Comparison of ENCODE assay signal across 9 cellular contexts in genomic region chr19:4759388-4760284, GRCh38. TPM values are rescaled to one million over a fixed set of nuclear protein-coding genes. Genes with fewer than 3 reads are reported as not detected.
DNase-seq lines count a peak whose midpoint lies in the region; ATAC-seq and TF ChIP-seq lines count a peak whose summit lies in the region.
"Had no signal": no experiment of that assay in that cellular context is flagged by ENCODE, and none has a peak within 500 bp of the region (broad histone marks: within the 10 kb centered on the region; RNA-seq: fewer than 3 reads in every experiment).

No MANE protein-coding gene starts in this region.

- intact Hi-C loops in activated CD4-positive, alpha-beta T cell treated with anti-CD3 and anti-CD28 coated beads, Interleukin-2, amount 10 ng/mL, durations not matched to agents 24 days and 14 days (cut with micrococcal nuclease): no loop called here
- intact Hi-C loops in colonic mucosa (cut with DNase I): no loop called here

- H3K27me3 Mint-ChIP-seq in activated CD4-positive, alpha-beta T cell treated with anti-CD3 and anti-CD28 coated beads, Interleukin-2, amount 10 ng/mL, durations not matched to agents 24 days and 14 days: peaks cover 27% of the 10 kb centered on the region

- no peaks in the 10 kb centered on the region for H3K9me3 Mint-ChIP-seq in activated CD4-positive, alpha-beta T cell treated with anti-CD3 and anti-CD28 coated beads, Interleukin-2, amount 10 ng/mL, durations not matched to agents 24 days and 14 days

- H3K9me3 ChIP-seq in colonic mucosa: no peaks in the 10 kb centered on the region

- H3K36me3 ChIP-seq in colonic mucosa: no peaks in the 10 kb centered on the region
- H3K36me3 ChIP-seq in kidney epithelial cell (ENCODE audit: control insufficient read depth, insufficient read depth, low read length): no peaks in the 10 kb centered on the region

- H3K27ac ChIP-seq in colonic mucosa: no peak overlapping the region
- H3K27ac ChIP-seq: PC-9 had no signal

- H3K4me1 Mint-ChIP-seq in activated CD4-positive, alpha-beta T cell treated with anti-CD3 and anti-CD28 coated beads, Interleukin-2, amount 10 ng/mL, durations not matched to agents 24 days and 14 days: peaks cover 3% of the 10 kb centered on the region

- H3K9ac ChIP-seq in colonic mucosa (ENCODE audit: low read depth in 2 of 2, low read length in 2 of 2): peak overlapping the region; percentile 58 to 60

- H3K4me3 Mint-ChIP-seq in activated CD4-positive, alpha-beta T cell treated with anti-CD3 and anti-CD28 coated beads, Interleukin-2, amount 10 ng/mL, durations not matched to agents 24 days and 14 days: peak overlapping the region; percentile 66

- peak overlapping the region; percentile 33 for H3K4me3 ChIP-seq in colonic mucosa
- peak overlapping the region; percentile 31 for H3K4me3 ChIP-seq in kidney epithelial cell (ENCODE audit: low read depth, low read length)
- H3K4me3 ChIP-seq: PC-9 had no signal

- H3K4me1 ChIP-seq in colonic mucosa: peaks cover 5% of the 10 kb centered on the region

- ATAC-seq in HG02973 (IDR thresholded peaks at IDR 0.05; ENCODE audit: unreplicated experiment): peak; percentile 62
- ATAC-seq in HG02970 (IDR thresholded peaks at IDR 0.05; ENCODE audit: low FRiP score, unreplicated experiment): no peak

- no peaks in the 10 kb centered on the region for H3K27me3 ChIP-seq in colonic mucosa
- peaks cover 19% of the 10 kb centered on the region for H3K27me3 ChIP-seq in kidney epithelial cell (ENCODE audit: control insufficient read depth, insufficient read depth, low read length)

- in situ Hi-C loops in Caki2 (cut with HindIII; ENCODE audit: low pct_unique_long_range_greater_than_20kb, low sequenced_read_pairs): no loop called here

- H3K27ac Mint-ChIP-seq in activated CD4-positive, alpha-beta T cell treated with anti-CD3 and anti-CD28 coated beads, Interleukin-2, amount 10 ng/mL, durations not matched to agents 24 days and 14 days: no peak overlapping the region

- no peaks in the 10 kb centered on the region for H3K36me3 Mint-ChIP-seq in activated CD4-positive, alpha-beta T cell treated with anti-CD3 and anti-CD28 coated beads, Interleukin-2, amount 10 ng/mL, durations not matched to agents 24 days and 14 days (ENCODE audit: low read depth)

- TF ChIP-seq CTCF in colonic mucosa (IDR thresholded peaks at IDR 0.05): no peak
- no peak for TF ChIP-seq CTCF in kidney epithelial cell (IDR thresholded peaks at IDR 0.05; ENCODE audit: insufficient read depth, low read length, poor library complexity, severe bottlenecking)

- DNase-seq in Caki2 (ENCODE audit: low read depth): peak; percentile 87
- peak; percentile 96 for DNase-seq in NCI-H510A (lab: John Stamatoyannopoulos, UW)
- DNase-seq in activated CD4-positive, alpha-beta T cell treated with anti-CD3 and anti-CD28 coated beads, Interleukin-2, amount 10 ng/mL, durations not matched to agents 24 days and 14 days: peak; percentile 89
- DNase-seq in colonic mucosa: peak; percentile 91
- peak; percentile 72 for DNase-seq in kidney epithelial cell (ENCODE audit: low read depth)
- DNase-seq in stimulated activated CD4-positive, alpha-beta T cell treated with anti-CD3 and anti-CD28 coated beads, Interleukin-12 subunit alpha, Interleukin-12 subunit beta, amount 100 ng/mL, for 4 hours: peak; percentile 45

RNA-seq across cellular contexts. Expression of gene FEM1A, which starts 31.9 kb away (rescaled TPM):
- 10.5 and 13.3 TPM in 2 replicates for total RNA-seq in Caki2 (2014; rRNA removed; shearing (Covaris generic); ENCODE audit: low replicate concordance)
- 22.9 and 23.3 TPM in 2 replicates for total RNA-seq in activated CD4-positive, alpha-beta T cell treated with anti-CD3 and anti-CD28 coated beads, Interleukin-2, amount 10 ng/mL, durations not matched to agents 24 days and 14 days
- total RNA-seq in colonic mucosa (10 to 100 TPM; 10.4 to 13.3 TPM), kidney epithelial cell (21.0 and 21.4 TPM in 2 replicates)

RNA-seq across cellular contexts. Expression of gene DPP9, which starts 36.0 kb away (rescaled TPM):
- 36.6 and 64.2 TPM in 2 replicates for total RNA-seq in Caki2 (2014; rRNA removed; shearing (Covaris generic); ENCODE audit: low replicate concordance)
- 86.4 and 95.9 TPM in 2 replicates for total RNA-seq in activated CD4-positive, alpha-beta T cell treated with anti-CD3 and anti-CD28 coated beads, Interleukin-2, amount 10 ng/mL, durations not matched to agents 24 days and 14 days
- total RNA-seq in colonic mucosa (100 to 1,000 TPM in 1 of 2 donors, 10 to 100 TPM in 1; 56.3 to 100 TPM), kidney epithelial cell (67.8 and 128 TPM in 2 replicates)

Comparison
In these comparisons a context has a peak if more than half of its experiments do, and no peak if none do; other contexts are left out.
1. DNase-seq: peak in every context shown above with its lines; median percentile 96 in NCI-H510A; 91 in colonic mucosa; 89 in activated CD4-positive, alpha-beta T cell treated with anti-CD3 and anti-CD28 coated beads, Interleukin-2, amount 10 ng/mL, durations not matched to agents 24 days and 14 days; 87 in Caki2; 72 in kidney epithelial cell; 45 in stimulated activated CD4-positive, alpha-beta T cell treated with anti-CD3 and anti-CD28 coated beads, Interleukin-12 subunit alpha, Interleukin-12 subunit beta, amount 100 ng/mL, for 4 hours.